ENCODE assay signal across 9 cellular contexts in the genomic region with DNA sequence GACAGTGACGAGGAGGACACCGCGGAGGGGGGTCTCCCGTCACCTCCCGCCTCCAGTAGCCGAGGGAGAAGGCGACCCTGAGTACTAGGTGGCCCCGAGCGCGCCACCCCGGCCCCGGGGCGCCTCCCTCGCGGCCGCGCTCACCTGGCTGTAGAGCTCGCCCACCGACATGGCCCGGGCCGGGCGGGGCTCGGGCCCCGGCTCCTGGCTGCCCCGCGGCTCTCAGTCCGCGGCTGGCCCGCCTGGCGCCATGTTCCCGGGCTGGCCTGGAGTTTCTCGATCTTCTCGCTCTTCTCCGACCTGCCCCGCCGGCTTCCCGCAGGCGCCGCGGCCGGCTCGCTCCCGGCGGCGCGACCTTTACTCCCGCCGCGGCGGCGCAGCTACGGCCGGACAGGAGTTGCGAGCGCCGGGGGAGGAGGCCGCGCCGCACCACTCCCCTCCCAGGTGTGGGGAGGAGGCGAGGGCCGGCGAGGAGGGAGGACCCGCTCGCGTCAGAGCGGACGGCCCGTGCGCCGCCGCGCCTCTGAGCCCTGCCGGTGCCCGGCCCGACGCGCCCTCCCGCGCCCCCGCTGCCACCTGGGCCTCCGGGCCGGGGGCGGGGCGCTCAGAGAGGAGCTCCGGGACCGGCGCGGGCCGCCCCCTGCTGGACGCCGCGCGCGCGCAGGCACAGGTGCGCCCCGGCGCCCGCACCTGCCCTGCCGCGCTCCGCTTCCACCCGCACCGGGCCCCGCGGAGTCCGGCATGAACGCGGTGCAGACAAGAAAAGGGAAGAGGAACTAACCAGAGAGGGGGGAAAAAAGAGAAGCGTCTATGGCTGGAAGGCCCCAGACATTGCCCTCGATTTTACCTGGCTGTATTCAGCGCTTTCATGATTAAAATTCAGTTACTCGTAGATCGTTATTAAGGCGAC. TPM values are rescaled to one million over a fixed set of nuclear protein-coding genes. Genes with fewer than 3 reads are reported as not detected.
DNase-seq lines count a peak whose midpoint lies in the region; ATAC-seq, FAIRE-seq and TF ChIP-seq lines count a peak whose summit lies in the region.
"Had no signal": no experiment of that assay in that cellular context is flagged by ENCODE, and none has a peak within 500 bp of the region (broad histone marks: within the 10 kb centered on the region; RNA-seq: fewer than 3 reads in every experiment).

A gene (minus strand): TSS at position 525 of the 910 bp plus-strand sequence. CDS start 354 bp downstream, at position 171.

- peak; percentile 82 for ATAC-seq in HG02884 (IDR thresholded peaks at IDR 0.05; ENCODE audit: unreplicated experiment)

- H3K4me3 ChIP-seq in parathyroid adenoma (ENCODE audit: low read depth, low read length): peak within 1 kb of the TSS; percentile 50
- peak within 1 kb of the TSS; percentile 52 to 72 for H3K4me3 ChIP-seq in vagina

- H3K27ac ChIP-seq in parathyroid adenoma: peak within 1 kb of the TSS; percentile 71
- peak within 1 kb of the TSS; percentile 64 for H3K27ac ChIP-seq in vagina

- DNase-seq in DMS 273 (lab: John Stamatoyannopoulos, UW; ENCODE audit: unreplicated experiment) (peak; percentile 84), DMS 273 treated with DMSO at 0.1 percent for 48 hours (lab: John Stamatoyannopoulos, UW) (no peak), NCI-H2227 (lab: John Stamatoyannopoulos, UW; ENCODE audit: unreplicated experiment) (peak; percentile 70), frontal cortex (ENCODE audit: low spot score in 2 of 2) (peak; percentile 63 to 68), vagina (ENCODE audit: extremely low spot score in 2 of 2) (no peak)
- DNase-seq in activated T-cell treated with anti-CD3 and anti-CD28 coated beads, Interleukin-2, amount 50 U/mL, for 1 hour: peak; percentile 59

- H3K27me3 ChIP-seq in parathyroid adenoma (ENCODE audit: control insufficient read depth, insufficient read depth, low read length): no peaks in the 10 kb centered on the region
- no peaks in the 10 kb centered on the region for H3K27me3 ChIP-seq in vagina

- H2AFZ ChIP-seq in parathyroid adenoma: peak within 1 kb of the TSS; percentile 86

- H3K4me1 ChIP-seq in parathyroid adenoma (peaks cover 10% of the 10 kb centered on the region), vagina (peaks cover 24% of the 10 kb centered on the region)

- intact Hi-C loops in vagina (cut with DNase I): loop anchor here (2.0 kb wide), 1 partner anchor 250 kb away; no protein-coding TSS in a partner anchor

- H3K79me2 ChIP-seq in parathyroid adenoma: no peaks in the 10 kb centered on the region

- no peak for TF ChIP-seq POLR2A in vagina (IDR thresholded peaks at IDR 0.05)

- FAIRE-seq in frontal cortex (lab: Jason Lieb, UNC): no peak
- FAIRE-seq: A204.1 had no signal

- H3K9ac ChIP-seq in parathyroid adenoma: no peak within 1 kb of the TSS

- H3K4me2 ChIP-seq in parathyroid adenoma (ENCODE audit: low read length): peak within 1 kb of the TSS; percentile 73

- no peaks in the 10 kb centered on the region for H3K9me3 ChIP-seq in parathyroid adenoma (ENCODE audit: control insufficient read depth, low read length)
- H3K9me3 ChIP-seq in vagina: no peaks in the 10 kb centered on the region

- H3K36me3 ChIP-seq in parathyroid adenoma (ENCODE audit: control insufficient read depth, insufficient read depth, low read length) (no peaks in the 10 kb centered on the region), vagina (no peaks in the 10 kb centered on the region)

- no peak for TF ChIP-seq CTCF in parathyroid adenoma (IDR thresholded peaks at IDR 0.05)
- TF ChIP-seq CTCF in vagina (IDR thresholded peaks at IDR 0.05): peak in 1 of 3 experiments; percentile 54

RNA-seq across cellular contexts. Expression of the gene that starts here (rescaled TPM):
- total RNA-seq in frontal cortex: 9.8 TPM
- 22.6 TPM for total RNA-seq in vagina

Comparison
In these comparisons a context has a peak if more than half of its experiments do, and no peak if none do; other contexts are left out.
1. DNase-seq: peak in DMS 273 (single experiment), NCI-H2227 (single experiment), activated T-cell treated with anti-CD3 and anti-CD28 coated beads, Interleukin-2, amount 50 U/mL, for 1 hour (single experiment) and frontal cortex (2 of 2); none in DMS 273 treated with DMSO at 0.1 percent for 48 hours (single experiment) and vagina (0 of 2).